ENCODE assay signal across 1 cellular context in the genomic region with DNA sequence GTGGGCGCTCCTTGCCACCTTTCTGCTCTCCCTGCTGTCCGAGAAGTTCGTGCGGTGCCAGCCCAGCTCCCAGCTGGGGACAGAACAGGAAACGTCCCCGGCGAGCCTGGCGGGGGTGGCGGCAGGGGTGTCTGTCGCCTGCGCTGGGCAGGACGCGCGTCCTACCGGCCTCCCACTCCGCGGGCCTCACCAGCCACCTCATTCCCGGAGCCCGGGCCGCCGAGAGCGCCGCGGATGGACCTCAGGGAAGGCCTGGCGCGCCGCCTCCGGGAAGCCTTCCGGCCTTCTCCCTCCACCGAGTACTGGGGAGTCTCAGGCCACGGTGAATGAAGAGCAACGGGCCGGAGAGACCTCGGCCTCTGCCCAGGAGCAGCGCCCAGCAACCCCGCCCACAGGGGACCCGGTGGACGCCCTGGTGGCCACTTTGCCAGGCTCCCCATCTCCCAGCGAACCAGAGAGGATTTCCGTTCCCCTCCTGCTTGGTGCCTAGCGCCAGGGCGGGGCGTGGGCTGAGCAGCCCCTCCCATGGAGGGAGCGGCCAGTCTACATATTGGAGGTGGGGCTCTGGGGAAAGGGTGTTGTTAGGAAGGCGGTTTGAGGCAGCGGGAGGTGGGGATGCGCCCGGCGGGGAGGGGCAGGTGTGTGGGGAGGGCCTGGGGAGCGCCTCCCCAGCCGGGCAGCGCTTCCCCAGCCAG.
TF ChIP-seq lines count a peak whose summit lies in the region.

No MANE protein-coding gene starts in this region.

TF ChIP-seq in K562, 482 proteins besides CTCF, POLR2A, EP300 and RAD21 (continued from another document and continues in another):
- TF ChIP-seq, protein P1, sequence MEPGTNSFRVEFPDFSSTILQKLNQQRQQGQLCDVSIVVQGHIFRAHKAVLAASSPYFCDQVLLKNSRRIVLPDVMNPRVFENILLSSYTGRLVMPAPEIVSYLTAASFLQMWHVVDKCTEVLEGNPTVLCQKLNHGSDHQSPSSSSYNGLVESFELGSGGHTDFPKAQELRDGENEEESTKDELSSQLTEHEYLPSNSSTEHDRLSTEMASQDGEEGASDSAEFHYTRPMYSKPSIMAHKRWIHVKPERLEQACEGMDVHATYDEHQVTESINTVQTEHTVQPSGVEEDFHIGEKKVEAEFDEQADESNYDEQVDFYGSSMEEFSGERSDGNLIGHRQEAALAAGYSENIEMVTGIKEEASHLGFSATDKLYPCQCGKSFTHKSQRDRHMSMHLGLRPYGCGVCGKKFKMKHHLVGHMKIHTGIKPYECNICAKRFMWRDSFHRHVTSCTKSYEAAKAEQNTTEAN (CRISPR knock-in tag; IDR thresholded peaks at IDR 0.05): 0 out of 2 replicates have a peak, but pooled peaks have one; percentile 53
- TF ChIP-seq, protein P2, sequence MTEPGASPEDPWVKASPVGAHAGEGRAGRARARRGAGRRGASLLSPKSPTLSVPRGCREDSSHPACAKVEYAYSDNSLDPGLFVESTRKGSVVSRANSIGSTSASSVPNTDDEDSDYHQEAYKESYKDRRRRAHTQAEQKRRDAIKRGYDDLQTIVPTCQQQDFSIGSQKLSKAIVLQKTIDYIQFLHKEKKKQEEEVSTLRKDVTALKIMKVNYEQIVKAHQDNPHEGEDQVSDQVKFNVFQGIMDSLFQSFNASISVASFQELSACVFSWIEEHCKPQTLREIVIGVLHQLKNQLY (CRISPR knock-in tag; conservative IDR thresholded peaks at IDR 0.05): no peak; a peak in 1 of 4 replicates
- TF ChIP-seq GTF2E2 (tag; IDR thresholded peaks at IDR 0.05) (0 out of 2 replicates have a peak, but pooled peaks have one; percentile 30), MIER1 (IDR thresholded peaks at IDR 0.05; ENCODE audit: low read depth) (no peak), ZBTB1 (CRISPR knock-in tag; IDR thresholded peaks at IDR 0.05; ENCODE audit: borderline replicate concordance, low read depth) (0 out of 2 replicates have a peak, but pooled peaks have one; percentile 51), ZEB2 (IDR thresholded peaks at IDR 0.05) (peak; percentile 16; the same call in 1 of the 2 replicates), ZNF76 (CRISPR knock-in tag; IDR thresholded peaks at IDR 0.05; ENCODE audit: borderline replicate concordance) (peak; percentile 56; the same call in 1 of the 2 replicates), MTA2 (IDR thresholded peaks at IDR 0.05; ENCODE audit: low read depth) (0 out of 2 replicates have a peak, but pooled peaks have one; percentile 3), ZNF165 (CRISPR knock-in tag; IDR thresholded peaks at IDR 0.05; ENCODE audit: borderline replicate concordance) (0 out of 2 replicates have a peak, but pooled peaks have one; percentile 25), RBBP5 (IDR thresholded peaks at IDR 0.05; ENCODE audit: borderline replicate concordance, insufficient read depth, low read length, poor library complexity, severe bottlenecking) (peak; percentile 51), CXXC5 (CRISPR knock-in tag; IDR thresholded peaks at IDR 0.05) (0 out of 2 replicates have a peak, but pooled peaks have one; percentile 48), BRF1 (IDR thresholded peaks at IDR 0.05; ENCODE audit: borderline replicate concordance, extremely low read depth, insufficient read length) (no peak), ERF (CRISPR knock-in tag; IDR thresholded peaks at IDR 0.05) (peak; percentile 71; the same call in 1 of the 2 replicates), PHF20 (IDR thresholded peaks at IDR 0.05; ENCODE audit: partially characterized antibody) (peak; percentile 59), ZNF695 (CRISPR knock-in tag; IDR thresholded peaks at IDR 0.05) (0 out of 2 replicates have a peak, but pooled peaks have one; percentile 25), ZNF12 (CRISPR knock-in tag; IDR thresholded peaks at IDR 0.05) (peak; percentile 66; the same call in 1 of the 2 replicates), ZBTB8A (IDR thresholded peaks at IDR 0.05; ENCODE audit: partially characterized antibody) (no peak), ATF7 (IDR thresholded peaks at IDR 0.05) (peak; percentile 47; the same call in 1 of the 2 replicates), RNF2 (IDR thresholded peaks at IDR 0.05) (0 out of 2 replicates have a peak, but pooled peaks have one; percentile 18), SMARCA5 (IDR thresholded peaks at IDR 0.05) (peak; percentile 96), RBFOX2 (IDR thresholded peaks at IDR 0.05; ENCODE audit: low read depth, low read length) (peak; percentile 74), ZNF143 (CRISPR knock-in tag; IDR thresholded peaks at IDR 0.05) (no peak), ELF4 (CRISPR knock-in tag; IDR thresholded peaks at IDR 0.05) (0 out of 2 replicates have a peak, but pooled peaks have one; percentile 50), ZFP1 (CRISPR knock-in tag; IDR thresholded peaks at IDR 0.05) (no peak), GTF2A2 (tag; IDR thresholded peaks at IDR 0.05) (peak; percentile 75), HLTF (IDR thresholded peaks at IDR 0.05) (peak; percentile 45; the same call in 1 of the 2 replicates), ZNF766 (CRISPR knock-in tag; conservative IDR thresholded peaks at IDR 0.05) (no peak; the same call in 1 of the 2 replicates), ZNF217 (CRISPR knock-in tag; IDR thresholded peaks at IDR 0.05) (no peak), PHF8 (IDR thresholded peaks at IDR 0.05; ENCODE audit: borderline replicate concordance, low read length) (peak; percentile 34; the same call in 1 of the 2 replicates), HDAC2 (IDR thresholded peaks at IDR 0.05) (peak; percentile 94), ZNF282 (CRISPR knock-in tag; IDR thresholded peaks at IDR 0.05) (peak; percentile 65; the same call in 1 of the 2 replicates), ETV5 (CRISPR knock-in tag; IDR thresholded peaks at IDR 0.05; ENCODE audit: low read depth) (peak; percentile 84), CCNT2 (IDR thresholded peaks at IDR 0.05; ENCODE audit: borderline replicate concordance, extremely low read depth, insufficient read length, low read depth, low read length) (peak; percentile 49), NRF1 (conservative IDR thresholded peaks at IDR 0.05 in 1 of 2, IDR thresholded peaks at IDR 0.05 in 1 of 2) (peak; percentile 53 to 63), ZNF785 (CRISPR knock-in tag; IDR thresholded peaks at IDR 0.05) (no peak), ZNF311 (CRISPR knock-in tag; IDR thresholded peaks at IDR 0.05) (no peak), RB1 (IDR thresholded peaks at IDR 0.05; ENCODE audit: low read depth) (peak; percentile 30), CCAR2 (IDR thresholded peaks at IDR 0.05; ENCODE audit: low read depth, low read length) (no peak)
- TF ChIP-seq, protein P3, sequence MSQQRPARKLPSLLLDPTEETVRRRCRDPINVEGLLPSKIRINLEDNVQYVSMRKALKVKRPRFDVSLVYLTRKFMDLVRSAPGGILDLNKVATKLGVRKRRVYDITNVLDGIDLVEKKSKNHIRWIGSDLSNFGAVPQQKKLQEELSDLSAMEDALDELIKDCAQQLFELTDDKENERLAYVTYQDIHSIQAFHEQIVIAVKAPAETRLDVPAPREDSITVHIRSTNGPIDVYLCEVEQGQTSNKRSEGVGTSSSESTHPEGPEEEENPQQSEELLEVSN (IDR thresholded peaks at IDR 0.05; ENCODE audit: borderline replicate concordance in 1 of 2, extremely low read depth in 1 of 2, insufficient read depth in 1 of 2, insufficient read length in 1 of 2, low read depth in 1 of 2, low read length in 1 of 2, poor library complexity in 1 of 2, severe bottlenecking in 1 of 2): peak in 1 of 2 experiments; percentile 23
- TF ChIP-seq, protein P4, sequence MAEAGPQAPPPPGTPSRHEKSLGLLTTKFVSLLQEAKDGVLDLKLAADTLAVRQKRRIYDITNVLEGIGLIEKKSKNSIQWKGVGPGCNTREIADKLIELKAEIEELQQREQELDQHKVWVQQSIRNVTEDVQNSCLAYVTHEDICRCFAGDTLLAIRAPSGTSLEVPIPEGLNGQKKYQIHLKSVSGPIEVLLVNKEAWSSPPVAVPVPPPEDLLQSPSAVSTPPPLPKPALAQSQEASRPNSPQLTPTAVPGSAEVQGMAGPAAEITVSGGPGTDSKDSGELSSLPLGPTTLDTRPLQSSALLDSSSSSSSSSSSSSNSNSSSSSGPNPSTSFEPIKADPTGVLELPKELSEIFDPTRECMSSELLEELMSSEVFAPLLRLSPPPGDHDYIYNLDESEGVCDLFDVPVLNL (CRISPR knock-in tag; IDR thresholded peaks at IDR 0.05; ENCODE audit: low read depth): peak; percentile 69; the same call in 1 of the 2 replicates
- TF ChIP-seq, protein P5, sequence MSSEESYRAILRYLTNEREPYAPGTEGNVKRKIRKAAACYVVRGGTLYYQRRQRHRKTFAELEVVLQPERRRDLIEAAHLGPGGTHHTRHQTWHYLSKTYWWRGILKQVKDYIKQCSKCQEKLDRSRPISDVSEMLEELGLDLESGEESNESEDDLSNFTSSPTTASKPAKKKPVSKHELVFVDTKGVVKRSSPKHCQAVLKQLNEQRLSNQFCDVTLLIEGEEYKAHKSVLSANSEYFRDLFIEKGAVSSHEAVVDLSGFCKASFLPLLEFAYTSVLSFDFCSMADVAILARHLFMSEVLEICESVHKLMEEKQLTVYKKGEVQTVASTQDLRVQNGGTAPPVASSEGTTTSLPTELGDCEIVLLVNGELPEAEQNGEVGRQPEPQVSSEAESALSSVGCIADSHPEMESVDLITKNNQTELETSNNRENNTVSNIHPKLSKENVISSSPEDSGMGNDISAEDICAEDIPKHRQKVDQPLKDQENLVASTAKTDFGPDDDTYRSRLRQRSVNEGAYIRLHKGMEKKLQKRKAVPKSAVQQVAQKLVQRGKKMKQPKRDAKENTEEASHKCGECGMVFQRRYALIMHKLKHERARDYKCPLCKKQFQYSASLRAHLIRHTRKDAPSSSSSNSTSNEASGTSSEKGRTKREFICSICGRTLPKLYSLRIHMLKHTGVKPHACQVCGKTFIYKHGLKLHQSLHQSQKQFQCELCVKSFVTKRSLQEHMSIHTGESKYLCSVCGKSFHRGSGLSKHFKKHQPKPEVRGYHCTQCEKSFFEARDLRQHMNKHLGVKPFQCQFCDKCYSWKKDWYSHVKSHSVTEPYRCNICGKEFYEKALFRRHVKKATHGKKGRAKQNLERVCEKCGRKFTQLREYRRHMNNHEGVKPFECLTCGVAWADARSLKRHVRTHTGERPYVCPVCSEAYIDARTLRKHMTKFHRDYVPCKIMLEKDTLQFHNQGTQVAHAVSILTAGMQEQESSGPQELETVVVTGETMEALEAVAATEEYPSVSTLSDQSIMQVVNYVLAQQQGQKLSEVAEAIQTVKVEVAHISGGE (CRISPR knock-in tag; IDR thresholded peaks at IDR 0.05): 0 out of 6 replicates have a peak, but pooled peaks of 1 of the 3 experiments have one; percentile 33
- TF ChIP-seq, protein P6, sequence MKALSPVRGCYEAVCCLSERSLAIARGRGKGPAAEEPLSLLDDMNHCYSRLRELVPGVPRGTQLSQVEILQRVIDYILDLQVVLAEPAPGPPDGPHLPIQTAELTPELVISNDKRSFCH (CRISPR knock-in tag; IDR thresholded peaks at IDR 0.05): no peak
- TF ChIP-seq, protein P6 (tag; IDR thresholded peaks at IDR 0.05): peak; percentile 80
- TF ChIP-seq, protein P7, sequence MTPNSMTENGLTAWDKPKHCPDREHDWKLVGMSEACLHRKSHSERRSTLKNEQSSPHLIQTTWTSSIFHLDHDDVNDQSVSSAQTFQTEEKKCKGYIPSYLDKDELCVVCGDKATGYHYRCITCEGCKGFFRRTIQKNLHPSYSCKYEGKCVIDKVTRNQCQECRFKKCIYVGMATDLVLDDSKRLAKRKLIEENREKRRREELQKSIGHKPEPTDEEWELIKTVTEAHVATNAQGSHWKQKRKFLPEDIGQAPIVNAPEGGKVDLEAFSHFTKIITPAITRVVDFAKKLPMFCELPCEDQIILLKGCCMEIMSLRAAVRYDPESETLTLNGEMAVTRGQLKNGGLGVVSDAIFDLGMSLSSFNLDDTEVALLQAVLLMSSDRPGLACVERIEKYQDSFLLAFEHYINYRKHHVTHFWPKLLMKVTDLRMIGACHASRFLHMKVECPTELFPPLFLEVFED (CRISPR knock-in tag; conservative IDR thresholded peaks at IDR 0.05): peak; percentile 44; the same call in 1 of the 2 replicates
- TF ChIP-seq, protein P8, sequence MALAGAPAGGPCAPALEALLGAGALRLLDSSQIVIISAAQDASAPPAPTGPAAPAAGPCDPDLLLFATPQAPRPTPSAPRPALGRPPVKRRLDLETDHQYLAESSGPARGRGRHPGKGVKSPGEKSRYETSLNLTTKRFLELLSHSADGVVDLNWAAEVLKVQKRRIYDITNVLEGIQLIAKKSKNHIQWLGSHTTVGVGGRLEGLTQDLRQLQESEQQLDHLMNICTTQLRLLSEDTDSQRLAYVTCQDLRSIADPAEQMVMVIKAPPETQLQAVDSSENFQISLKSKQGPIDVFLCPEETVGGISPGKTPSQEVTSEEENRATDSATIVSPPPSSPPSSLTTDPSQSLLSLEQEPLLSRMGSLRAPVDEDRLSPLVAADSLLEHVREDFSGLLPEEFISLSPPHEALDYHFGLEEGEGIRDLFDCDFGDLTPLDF (CRISPR knock-in tag; IDR thresholded peaks at IDR 0.05): peak; percentile 50; the same call in 1 of the 2 replicates
- TF ChIP-seq, protein P9, sequence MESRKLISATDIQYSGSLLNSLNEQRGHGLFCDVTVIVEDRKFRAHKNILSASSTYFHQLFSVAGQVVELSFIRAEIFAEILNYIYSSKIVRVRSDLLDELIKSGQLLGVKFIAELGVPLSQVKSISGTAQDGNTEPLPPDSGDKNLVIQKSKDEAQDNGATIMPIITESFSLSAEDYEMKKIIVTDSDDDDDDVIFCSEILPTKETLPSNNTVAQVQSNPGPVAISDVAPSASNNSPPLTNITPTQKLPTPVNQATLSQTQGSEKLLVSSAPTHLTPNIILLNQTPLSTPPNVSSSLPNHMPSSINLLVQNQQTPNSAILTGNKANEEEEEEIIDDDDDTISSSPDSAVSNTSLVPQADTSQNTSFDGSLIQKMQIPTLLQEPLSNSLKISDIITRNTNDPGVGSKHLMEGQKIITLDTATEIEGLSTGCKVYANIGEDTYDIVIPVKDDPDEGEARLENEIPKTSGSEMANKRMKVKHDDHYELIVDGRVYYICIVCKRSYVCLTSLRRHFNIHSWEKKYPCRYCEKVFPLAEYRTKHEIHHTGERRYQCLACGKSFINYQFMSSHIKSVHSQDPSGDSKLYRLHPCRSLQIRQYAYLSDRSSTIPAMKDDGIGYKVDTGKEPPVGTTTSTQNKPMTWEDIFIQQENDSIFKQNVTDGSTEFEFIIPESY (CRISPR knock-in tag; IDR thresholded peaks at IDR 0.05): 0 out of 2 replicates have a peak, but pooled peaks have one; percentile 32
- TF ChIP-seq, protein P10, sequence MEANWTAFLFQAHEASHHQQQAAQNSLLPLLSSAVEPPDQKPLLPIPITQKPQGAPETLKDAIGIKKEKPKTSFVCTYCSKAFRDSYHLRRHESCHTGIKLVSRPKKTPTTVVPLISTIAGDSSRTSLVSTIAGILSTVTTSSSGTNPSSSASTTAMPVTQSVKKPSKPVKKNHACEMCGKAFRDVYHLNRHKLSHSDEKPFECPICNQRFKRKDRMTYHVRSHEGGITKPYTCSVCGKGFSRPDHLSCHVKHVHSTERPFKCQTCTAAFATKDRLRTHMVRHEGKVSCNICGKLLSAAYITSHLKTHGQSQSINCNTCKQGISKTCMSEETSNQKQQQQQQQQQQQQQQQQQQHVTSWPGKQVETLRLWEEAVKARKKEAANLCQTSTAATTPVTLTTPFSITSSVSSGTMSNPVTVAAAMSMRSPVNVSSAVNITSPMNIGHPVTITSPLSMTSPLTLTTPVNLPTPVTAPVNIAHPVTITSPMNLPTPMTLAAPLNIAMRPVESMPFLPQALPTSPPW (CRISPR knock-in tag; IDR thresholded peaks at IDR 0.05): peak; percentile 87
